8 cellular contexts compared by ENCODE assay signal in the genomic region with DNA sequence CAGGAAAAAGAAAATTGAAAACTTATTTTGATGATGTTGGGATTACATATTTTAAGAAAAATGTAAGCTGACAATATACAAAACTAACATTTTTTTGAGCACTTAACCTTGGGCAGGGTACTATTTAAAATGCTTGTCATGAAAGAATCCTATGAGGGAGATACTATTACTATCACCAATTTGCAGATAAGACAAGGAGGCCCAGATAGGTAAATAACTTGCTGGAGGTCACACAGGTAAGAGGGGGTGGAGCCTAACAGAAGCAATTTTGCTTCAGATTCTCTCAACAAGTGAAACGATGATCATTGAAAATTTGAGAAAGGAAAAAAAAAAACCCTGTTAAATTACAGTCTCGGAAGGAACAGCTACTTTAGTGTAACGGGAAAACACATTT. TPM values are rescaled to one million over a fixed set of nuclear protein-coding genes. Genes with fewer than 3 reads are reported as not detected.
DNase-seq lines count a peak whose midpoint lies in the region; ATAC-seq and TF ChIP-seq lines count a peak whose summit lies in the region.

No MANE protein-coding gene starts in this region.

- 72% methylated on average over 3 of the region's 3 CpGs for WGBS in prostate gland

- no peaks in the 10 kb centered on the region for H3K9me3 ChIP-seq in CD4-positive, CD25-positive, alpha-beta regulatory T cell (ENCODE audit: control insufficient read depth in 2 of 2, low read length in 2 of 2)
- H3K9me3 ChIP-seq in Karpas-422 (ENCODE audit: low read length): no peaks in the 10 kb centered on the region
- no peaks in the 10 kb centered on the region for H3K9me3 ChIP-seq in breast epithelium
- H3K9me3 ChIP-seq in prostate gland: no peaks in the 10 kb centered on the region

- peak overlapping the region; percentile 100 for H3K27ac ChIP-seq in CD4-positive, CD25-positive, alpha-beta regulatory T cell (ENCODE audit: insufficient read depth, low read length, poor library complexity, severe bottlenecking)
- H3K27ac ChIP-seq in Karpas-422 (ENCODE audit: low read length) (peak overlapping the region; percentile 50), breast epithelium (peak overlapping the region in 1 of 2 donors; percentile 99), prostate gland (no peak overlapping the region)

- H3K27ac Mint-ChIP-seq in CD4-positive, CD25-positive, alpha-beta regulatory T cell: peak overlapping the region; percentile 85 to 99 (median 96)
- peak overlapping the region; percentile 79 to 100 (median 94) for H3K27ac Mint-ChIP-seq in naive thymus-derived CD8-positive, alpha-beta T cell

- no peaks in the 10 kb centered on the region for H3K9me2 ChIP-seq in Karpas-422 (replicated peaks; ENCODE audit: insufficient read depth, low read length)

- H3K4me1 Mint-ChIP-seq in CD4-positive, CD25-positive, alpha-beta regulatory T cell: peaks cover 11 to 50% (median 46%) of the 10 kb centered on the region in 4 donors
- H3K4me1 Mint-ChIP-seq in naive thymus-derived CD8-positive, alpha-beta T cell: peaks cover 22 to 46% (median 44%) of the 10 kb centered on the region in 4 donors

- peaks cover 90% of the 10 kb centered on the region for H3K79me2 ChIP-seq in Karpas-422 (ENCODE audit: low read length)

- H4K20me1 ChIP-seq in Karpas-422 (ENCODE audit: insufficient read depth, low read depth, low read length): peaks cover 23% of the 10 kb centered on the region

- no peak overlapping the region for H2AFZ ChIP-seq in Karpas-422 (ENCODE audit: low read length)

- H3K4me1 ChIP-seq in CD4-positive, CD25-positive, alpha-beta regulatory T cell (ENCODE audit: control insufficient read depth, insufficient read depth, low read length, poor library complexity, severe bottlenecking): peaks cover 27% of the 10 kb centered on the region
- peaks cover 30% of the 10 kb centered on the region for H3K4me1 ChIP-seq in Karpas-422 (ENCODE audit: low read length)
- no peaks in the 10 kb centered on the region for H3K4me1 ChIP-seq in breast epithelium
- no peaks in the 10 kb centered on the region for H3K4me1 ChIP-seq in prostate gland (replicated peaks)

- DNase-seq in CD4-positive, CD25-positive, alpha-beta regulatory T cell: peak in 1 of 3 donors; percentile 23
- DNase-seq in Karpas-422 (no peak), breast epithelium (ENCODE audit: low spot score in 2 of 2) (no peak), prostate gland (ENCODE audit: low spot score) (no peak), putamen (ENCODE audit: low spot score) (no peak), HuH-7 (ENCODE audit: low spot score) (no peak), NCI-H187 (lab: John Stamatoyannopoulos, UW) (no peak)
- DNase-seq in naive thymus-derived CD8-positive, alpha-beta T cell: no peak

- no peaks in the 10 kb centered on the region for H3K9me3 Mint-ChIP-seq in CD4-positive, CD25-positive, alpha-beta regulatory T cell
- no peaks in the 10 kb centered on the region for H3K9me3 Mint-ChIP-seq in naive thymus-derived CD8-positive, alpha-beta T cell

- peaks cover 21% of the 10 kb centered on the region for H3K36me3 Mint-ChIP-seq in CD4-positive, CD25-positive, alpha-beta regulatory T cell
- peaks cover 13 to 36% (median 24%) of the 10 kb centered on the region in 3 donors for H3K36me3 Mint-ChIP-seq in naive thymus-derived CD8-positive, alpha-beta T cell

- H3K4me3 ChIP-seq in CD4-positive, CD25-positive, alpha-beta regulatory T cell (ENCODE audit: low read depth, low read length): peak overlapping the region; percentile 98
- H3K4me3 ChIP-seq in Karpas-422 (ENCODE audit: low read length) (peak overlapping the region; percentile 83), breast epithelium (peak overlapping the region in 2 of 3 donors; percentile 74 to 78), prostate gland (no peak overlapping the region)

- peak overlapping the region; percentile 97 for H3K9ac ChIP-seq in Karpas-422 (ENCODE audit: low read length)

- peak overlapping the region; percentile 80 to 100 (median 96) for H3K4me3 Mint-ChIP-seq in CD4-positive, CD25-positive, alpha-beta regulatory T cell
- peak overlapping the region; percentile 61 to 100 (median 82) for H3K4me3 Mint-ChIP-seq in naive thymus-derived CD8-positive, alpha-beta T cell

- intact Hi-C loops in breast epithelium (cut with DNase I; ENCODE audit: low total_unique reads) (no loop called here), prostate gland (cut with DNase I) (no loop called here)

- no peak for ATAC-seq in CD4-positive, CD25-positive, alpha-beta regulatory T cell (ENCODE audit: low read depth in 2 of 2)
- ATAC-seq in naive thymus-derived CD8-positive, alpha-beta T cell: no peak

- POLR2A ChIA-PET in naive thymus-derived CD8-positive, alpha-beta T cell (lab: Charles Lee): interaction anchor here (1.8 to 4.3 kb wide), 4 partner anchors 20 to 60 kb away, joined by 3 to 82 read pairs (median 38); partner anchors contain the start of genes DNAJC28, DONSON and TMEM50B

- no peak for TF ChIP-seq POLR2A in breast epithelium (IDR thresholded peaks at IDR 0.05)
- TF ChIP-seq POLR2A in prostate gland (IDR thresholded peaks at IDR 0.05): no peak

- H3K27me3 ChIP-seq in CD4-positive, CD25-positive, alpha-beta regulatory T cell (ENCODE audit: control insufficient read depth, insufficient read depth, low read length): no peaks in the 10 kb centered on the region
- no peaks in the 10 kb centered on the region for H3K27me3 ChIP-seq in Karpas-422 (ENCODE audit: low read length)
- H3K27me3 ChIP-seq in breast epithelium: no peaks in the 10 kb centered on the region
- H3K27me3 ChIP-seq in prostate gland (replicated peaks; ENCODE audit: insufficient read depth): no peaks in the 10 kb centered on the region

- H3K27me3 Mint-ChIP-seq in CD4-positive, CD25-positive, alpha-beta regulatory T cell: no peaks in the 10 kb centered on the region
- H3K27me3 Mint-ChIP-seq in naive thymus-derived CD8-positive, alpha-beta T cell: peaks cover 0 to 2% (median 0%) of the 10 kb centered on the region in 5 donors

- peaks cover 27% of the 10 kb centered on the region for H3K36me3 ChIP-seq in CD4-positive, CD25-positive, alpha-beta regulatory T cell (ENCODE audit: control insufficient read depth, insufficient read depth, low read length)
- H3K36me3 ChIP-seq in Karpas-422 (ENCODE audit: insufficient read depth, low read length) (peaks cover 60% of the 10 kb centered on the region), breast epithelium (no peaks in the 10 kb centered on the region), prostate gland (no peaks in the 10 kb centered on the region)

- H3K4me2 ChIP-seq in Karpas-422 (ENCODE audit: low read depth, low read length, poor library complexity, severe bottlenecking): peak overlapping the region; percentile 96

- TF ChIP-seq CTCF in breast epithelium (IDR thresholded peaks at IDR 0.05) (no peak), prostate gland (IDR thresholded peaks at IDR 0.05) (no peak)

RNA-seq across cellular contexts. Expression of gene GART, which starts 1.2 kb away (rescaled TPM):
- 44.0 TPM for total RNA-seq in CD4-positive, CD25-positive, alpha-beta regulatory T cell
- 10 to 100 TPM; 45.5 to 63.9 (median 52.1) TPM for polyA plus RNA-seq in CD4-positive, CD25-positive, alpha-beta regulatory T cell
- total RNA-seq in Karpas-422 (2014; rRNA removed; shearing (Covaris generic); ENCODE audit: low replicate concordance): 117 and 119 TPM in 2 replicates
- total RNA-seq in breast epithelium: 10 to 100 TPM; 80.6 to 90.8 (median 89.4) TPM
- 10 to 100 TPM; 91.6 to 91.8 TPM for total RNA-seq in naive thymus-derived CD8-positive, alpha-beta T cell
- 10 to 100 TPM; 40.2 to 54.4 (median 43.8) TPM for polyA plus RNA-seq in naive thymus-derived CD8-positive, alpha-beta T cell
- total RNA-seq in prostate gland: 10 to 100 TPM; 55.9 to 65.3 TPM

RNA-seq across cellular contexts. Expression of gene SON, which starts 2.1 kb away (rescaled TPM):
- total RNA-seq in CD4-positive, CD25-positive, alpha-beta regulatory T cell: 358 TPM
- polyA plus RNA-seq in CD4-positive, CD25-positive, alpha-beta regulatory T cell: 100 to 1,000 TPM; 429 to 518 (median 444) TPM
- total RNA-seq in Karpas-422 (2014; rRNA removed; shearing (Covaris generic); ENCODE audit: low replicate concordance): 121 and 159 TPM in 2 replicates
- 100 to 1,000 TPM; 265 to 355 (median 330) TPM for total RNA-seq in breast epithelium
- total RNA-seq in naive thymus-derived CD8-positive, alpha-beta T cell: 100 to 1,000 TPM; 493 to 510 TPM
- polyA plus RNA-seq in naive thymus-derived CD8-positive, alpha-beta T cell: 100 to 1,000 TPM; 412 to 602 (median 573) TPM
- total RNA-seq in prostate gland: 100 to 1,000 TPM; 213 to 222 TPM

RNA-seq across cellular contexts. Expression of gene DONSON, which starts 47.8 kb away (rescaled TPM):
- total RNA-seq in CD4-positive, CD25-positive, alpha-beta regulatory T cell: 15.2 TPM
- polyA plus RNA-seq in CD4-positive, CD25-positive, alpha-beta regulatory T cell: 1 to 10 TPM; 4.2 to 5.1 (median 4.9) TPM
- total RNA-seq in Karpas-422 (2014; rRNA removed; shearing (Covaris generic); ENCODE audit: low replicate concordance): 14.6 and 16.1 TPM in 2 replicates
- total RNA-seq in breast epithelium: 10 to 100 TPM in 1 of 3 donors, 1 to 10 TPM in 2; 6.6 to 10.1 (median 9.2) TPM
- 10 to 100 TPM; 10.0 to 10.3 TPM for total RNA-seq in naive thymus-derived CD8-positive, alpha-beta T cell
- 1 to 10 TPM; 1.9 to 4.7 (median 2.2) TPM for polyA plus RNA-seq in naive thymus-derived CD8-positive, alpha-beta T cell
- 10 to 100 TPM; 11.6 to 16.8 TPM for total RNA-seq in prostate gland

RNA-seq across cellular contexts. Expression of gene DNAJC28, which starts 49.2 kb away (rescaled TPM):
- total RNA-seq in CD4-positive, CD25-positive, alpha-beta regulatory T cell: 0.17 TPM
- polyA plus RNA-seq in CD4-positive, CD25-positive, alpha-beta regulatory T cell: under 1 TPM; 0.33 to 0.78 (median 0.73) TPM
- 0.22 and 0.25 TPM in 2 replicates for total RNA-seq in Karpas-422 (2014; rRNA removed; shearing (Covaris generic); ENCODE audit: low replicate concordance)
- total RNA-seq in breast epithelium (1 to 10 TPM; 2.0 to 3.0 (median 2.2) TPM), prostate gland (1 to 10 TPM; 2.3 to 4.4 TPM)
- 1 to 10 TPM; 1.6 to 2.1 TPM for total RNA-seq in naive thymus-derived CD8-positive, alpha-beta T cell
- 1 to 10 TPM in 1 of 3 donors, under 1 TPM in 2; 0.89 to 1.8 (median 0.94) TPM for polyA plus RNA-seq in naive thymus-derived CD8-positive, alpha-beta T cell

Comparison
In these comparisons a context has a peak if more than half of its experiments do, and no peak if none do; other contexts are left out.
1. H3K27ac ChIP-seq: peak in CD4-positive, CD25-positive, alpha-beta regulatory T cell (single experiment) and Karpas-422 (single experiment); none in prostate gland (0 of 2).
2. H3K4me3 ChIP-seq: peak in CD4-positive, CD25-positive, alpha-beta regulatory T cell (single experiment), Karpas-422 (single experiment) and breast epithelium (2 of 3); none in prostate gland (0 of 2).